ENCODE assay signal across 1 cellular context in the genomic region with DNA sequence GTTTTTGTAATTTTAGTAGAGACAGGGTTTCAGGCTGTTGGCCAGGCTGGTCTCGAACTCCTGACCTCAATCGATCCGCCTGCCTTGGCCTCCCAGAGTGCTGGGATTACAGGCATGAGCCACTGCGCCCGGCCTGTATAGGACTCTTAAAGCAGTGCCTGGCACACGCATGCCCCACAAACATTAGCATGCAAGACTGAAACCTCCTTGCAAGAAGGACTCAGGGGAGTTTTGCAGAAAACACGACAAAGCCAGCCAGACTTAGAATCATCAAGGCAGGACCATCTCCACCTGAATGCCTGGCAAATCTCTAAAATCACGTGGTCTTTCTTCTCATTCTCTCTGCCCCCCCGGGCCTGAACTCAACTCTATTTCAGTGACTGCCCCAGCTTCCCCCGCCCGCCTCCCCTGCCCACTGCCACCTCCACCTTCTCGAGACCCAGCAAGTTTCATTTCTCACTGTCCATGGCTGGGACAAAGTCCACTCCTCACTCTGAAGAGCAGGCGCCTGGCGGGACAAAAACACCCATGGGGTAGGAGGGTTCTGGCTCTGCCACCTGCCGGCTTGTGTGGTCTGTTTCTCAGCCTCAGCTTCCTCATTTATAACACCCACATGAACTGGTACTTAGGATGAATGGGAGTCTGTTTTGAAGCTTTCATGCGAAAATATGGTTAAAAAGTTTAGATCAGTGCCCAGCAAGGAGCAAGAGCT.
A peak's percentile ranks its signal among the peaks of the same experiment; 100 is the strongest.
TF ChIP-seq lines count a peak whose summit lies in the region.

No MANE protein-coding gene starts in this region.

TF ChIP-seq in GM12878, 131 proteins besides CTCF, POLR2A, EP300 and RAD21 (continued from another document):
- TF ChIP-seq KDM1A (IDR thresholded peaks at IDR 0.05; ENCODE audit: borderline replicate concordance) (no peak), PML (IDR thresholded peaks at IDR 0.05; ENCODE audit: low read length) (no peak), DPF2 (IDR thresholded peaks at IDR 0.05) (peak; percentile 59; the same call in 1 of the 2 replicates), JUND (IDR thresholded peaks at IDR 0.05; ENCODE audit: low read depth, low read length) (no peak), BRCA1 (IDR thresholded peaks at IDR 0.05; ENCODE audit: low read depth, low read length) (no peak), NFIC (IDR thresholded peaks at IDR 0.05; ENCODE audit: low read depth, low read length) (no peak), SMC3 (IDR thresholded peaks at IDR 0.05; ENCODE audit: borderline replicate concordance, low read length) (peak; percentile 18; the same call in 1 of the 2 replicates), SP1 (IDR thresholded peaks at IDR 0.05; ENCODE audit: low read depth, low read length) (no peak), RBBP5 (conservative IDR thresholded peaks at IDR 0.05) (no peak), BCL11A (IDR thresholded peaks at IDR 0.05; ENCODE audit: low read depth, low read length) (peak; percentile 35; the same call in 1 of the 2 replicates), PAX5 (IDR thresholded peaks at IDR 0.05; ENCODE audit: borderline replicate concordance, low read depth, low read length) (peak; percentile 60), TARDBP (IDR thresholded peaks at IDR 0.05; ENCODE audit: borderline replicate concordance) (no peak), KLF5 (IDR thresholded peaks at IDR 0.05; ENCODE audit: partially characterized antibody) (no peak), LARP7 (IDR thresholded peaks at IDR 0.05) (0 out of 2 replicates have a peak, but pooled peaks have one; percentile 10), TCF3 (IDR thresholded peaks at IDR 0.05; ENCODE audit: borderline replicate concordance, insufficient read depth, low read depth, low read length) (0 out of 2 replicates have a peak, but pooled peaks have one; percentile 44), CREM (IDR thresholded peaks at IDR 0.05; ENCODE audit: low read depth) (no peak), BHLHE40 (IDR thresholded peaks at IDR 0.05; ENCODE audit: borderline replicate concordance in 1 of 2, low read depth in 2 of 2, low read length in 1 of 2) (peak; percentile 12 to 50; a peak in 1 of 4 replicates), ZSCAN29 (IDR thresholded peaks at IDR 0.05) (no peak), EED (IDR thresholded peaks at IDR 0.05; ENCODE audit: low read depth) (no peak; the same call in 1 of the 2 replicates), ZNF24 (IDR thresholded peaks at IDR 0.05) (no peak), POLR2AphosphoS2 (IDR thresholded peaks at IDR 0.05; ENCODE audit: low read depth, low read length) (no peak), IRF4 (IDR thresholded peaks at IDR 0.05; ENCODE audit: low read depth, low read length) (no peak), MYC (IDR thresholded peaks at IDR 0.05; ENCODE audit: insufficient read depth, insufficient read length, insufficient replicate concordance, low read length, severe bottlenecking) (no peak)
- TF ChIP-seq, protein P1, sequence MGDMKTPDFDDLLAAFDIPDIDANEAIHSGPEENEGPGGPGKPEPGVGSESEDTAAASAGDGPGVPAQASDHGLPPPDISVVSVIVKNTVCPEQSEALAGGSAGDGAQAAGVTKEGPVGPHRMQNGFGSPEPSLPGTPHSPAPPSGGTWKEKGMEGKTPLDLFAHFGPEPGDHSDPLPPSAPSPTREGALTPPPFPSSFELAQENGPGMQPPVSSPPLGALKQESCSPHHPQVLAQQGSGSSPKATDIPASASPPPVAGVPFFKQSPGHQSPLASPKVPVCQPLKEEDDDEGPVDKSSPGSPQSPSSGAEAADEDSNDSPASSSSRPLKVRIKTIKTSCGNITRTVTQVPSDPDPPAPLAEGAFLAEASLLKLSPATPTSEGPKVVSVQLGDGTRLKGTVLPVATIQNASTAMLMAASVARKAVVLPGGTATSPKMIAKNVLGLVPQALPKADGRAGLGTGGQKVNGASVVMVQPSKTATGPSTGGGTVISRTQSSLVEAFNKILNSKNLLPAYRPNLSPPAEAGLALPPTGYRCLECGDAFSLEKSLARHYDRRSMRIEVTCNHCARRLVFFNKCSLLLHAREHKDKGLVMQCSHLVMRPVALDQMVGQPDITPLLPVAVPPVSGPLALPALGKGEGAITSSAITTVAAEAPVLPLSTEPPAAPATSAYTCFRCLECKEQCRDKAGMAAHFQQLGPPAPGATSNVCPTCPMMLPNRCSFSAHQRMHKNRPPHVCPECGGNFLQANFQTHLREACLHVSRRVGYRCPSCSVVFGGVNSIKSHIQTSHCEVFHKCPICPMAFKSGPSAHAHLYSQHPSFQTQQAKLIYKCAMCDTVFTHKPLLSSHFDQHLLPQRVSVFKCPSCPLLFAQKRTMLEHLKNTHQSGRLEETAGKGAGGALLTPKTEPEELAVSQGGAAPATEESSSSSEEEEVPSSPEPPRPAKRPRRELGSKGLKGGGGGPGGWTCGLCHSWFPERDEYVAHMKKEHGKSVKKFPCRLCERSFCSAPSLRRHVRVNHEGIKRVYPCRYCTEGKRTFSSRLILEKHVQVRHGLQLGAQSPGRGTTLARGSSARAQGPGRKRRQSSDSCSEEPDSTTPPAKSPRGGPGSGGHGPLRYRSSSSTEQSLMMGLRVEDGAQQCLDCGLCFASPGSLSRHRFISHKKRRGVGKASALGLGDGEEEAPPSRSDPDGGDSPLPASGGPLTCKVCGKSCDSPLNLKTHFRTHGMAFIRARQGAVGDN (IDR thresholded peaks at IDR 0.05): no peak
- TF ChIP-seq, protein P2, sequence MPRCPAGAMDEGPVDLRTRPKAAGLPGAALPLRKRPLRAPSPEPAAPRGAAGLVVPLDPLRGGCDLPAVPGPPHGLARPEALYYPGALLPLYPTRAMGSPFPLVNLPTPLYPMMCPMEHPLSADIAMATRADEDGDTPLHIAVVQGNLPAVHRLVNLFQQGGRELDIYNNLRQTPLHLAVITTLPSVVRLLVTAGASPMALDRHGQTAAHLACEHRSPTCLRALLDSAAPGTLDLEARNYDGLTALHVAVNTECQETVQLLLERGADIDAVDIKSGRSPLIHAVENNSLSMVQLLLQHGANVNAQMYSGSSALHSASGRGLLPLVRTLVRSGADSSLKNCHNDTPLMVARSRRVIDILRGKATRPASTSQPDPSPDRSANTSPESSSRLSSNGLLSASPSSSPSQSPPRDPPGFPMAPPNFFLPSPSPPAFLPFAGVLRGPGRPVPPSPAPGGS (IDR thresholded peaks at IDR 0.05; ENCODE audit: borderline replicate concordance, insufficient read depth, low read depth, low read length, poor library complexity, severe bottlenecking): no peak
- TF ChIP-seq, protein P3, sequence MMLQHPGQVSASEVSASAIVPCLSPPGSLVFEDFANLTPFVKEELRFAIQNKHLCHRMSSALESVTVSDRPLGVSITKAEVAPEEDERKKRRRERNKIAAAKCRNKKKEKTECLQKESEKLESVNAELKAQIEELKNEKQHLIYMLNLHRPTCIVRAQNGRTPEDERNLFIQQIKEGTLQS (IDR thresholded peaks at IDR 0.05; ENCODE audit: borderline replicate concordance, extremely low read depth, low read depth, low read length): no peak
